Comparison of ENCODE assay signal across 13 cellular contexts in genomic region chr19:31096047-31096446, GRCh38.
"Had no signal": no experiment of that assay in that cellular context is flagged by ENCODE, and none has a peak within 500 bp of the region (broad histone marks: within the 10 kb centered on the region; RNA-seq: fewer than 3 reads in every experiment).

No MANE protein-coding gene starts in this region.

- ATAC-seq: activated CD8-positive, alpha-beta T cell treated with anti-CD3 and anti-CD28 coated beads for 36 hours; effector memory CD8-positive, alpha-beta T cell; pancreas had no signal

- H3K4me2 ChIP-seq: smooth muscle cell had no signal

- H3K27me3 ChIP-seq: pancreas, thyroid gland, uterus had no signal

- H3K4me3 ChIP-seq: pancreas, smooth muscle cell, thyroid gland, uterus had no signal

- H3K4me1 ChIP-seq: pancreas, uterus had no signal

- DNase-seq: activated CD4-positive, alpha-beta T cell treated with anti-CD3 and anti-CD28 coated beads for 4 hours; activated CD8-positive, alpha-beta memory T cell treated with anti-CD3 and anti-CD28 coated beads, Interleukin-2, amount 50 U/mL, for 48 hours; activated CD8-positive, alpha-beta T cell treated with anti-CD3 and anti-CD28 coated beads for 36 hours; activated naive CD4-positive, alpha-beta T cell treated with anti-CD3 and anti-CD28 coated beads for 36 hours; central memory CD4-positive, alpha-beta T cell; effector memory CD8-positive, alpha-beta T cell; left cardiac atrium; pancreas; T-helper 1 cell; thyroid gland; uterus; WERI-Rb-1 had no signal

- H3K36me3 ChIP-seq: pancreas, thyroid gland, uterus, WERI-Rb-1 had no signal

- H3K9me3 ChIP-seq: pancreas, thyroid gland, uterus had no signal

- FAIRE-seq: pancreas had no signal

- H3K27ac ChIP-seq: pancreas, thyroid gland, uterus, WERI-Rb-1 had no signal
